In genomic region chr10:4673279-4674040, GRCh38 we compare ENCODE assay signal across 30 cellular contexts.
DNase-seq lines count a peak whose midpoint lies in the region; ATAC-seq, FAIRE-seq and TF ChIP-seq lines count a peak whose summit lies in the region.
"Had no signal": no experiment of that assay in that cellular context is flagged by ENCODE, and none has a peak within 500 bp of the region (broad histone marks: within the 10 kb centered on the region; RNA-seq: fewer than 3 reads in every experiment).

No MANE protein-coding gene starts in this region.

- H3K9me3 Mint-ChIP-seq in activated T-helper 17 cell treated with anti-CD3 and anti-CD28 coated beads, Interleukin-2, amount 50 U/mL, for 72 hours, result no peaks in the 10 kb centered on the region
- H3K9me3 Mint-ChIP-seq: activated naive CD8-positive, alpha-beta T cell treated with anti-CD3 and anti-CD28 coated beads, Interleukin-2, amount 10 ng/mL, durations not matched to agents 7 days and 5 days; endodermal cell had no signal

- no peak for TF ChIP-seq CTCF in D721Med (IDR thresholded peaks at IDR 0.05; ENCODE audit: insufficient read depth, missing control alignments)
- TF ChIP-seq CTCF in foreskin keratinocyte (conservative IDR thresholded peaks at IDR 0.05), result no peak
- TF ChIP-seq CTCF in gastrocnemius medialis (IDR thresholded peaks at IDR 0.05 in 4 of 5, conservative IDR thresholded peaks at IDR 0.05 in 1 of 5), result no peak

- no peak overlapping the region for H3K27ac Mint-ChIP-seq in activated T-helper 17 cell treated with anti-CD3 and anti-CD28 coated beads, Interleukin-2, amount 50 U/mL, for 72 hours
- H3K27ac Mint-ChIP-seq: activated naive CD8-positive, alpha-beta T cell treated with anti-CD3 and anti-CD28 coated beads, Interleukin-2, amount 10 ng/mL, durations not matched to agents 7 days and 5 days; activated T-cell treated with anti-CD3 and anti-CD28 coated beads, Interleukin-2, amount 50 U/mL, for 24 hours; dendritic cell treated with granulocyte-macrophage colony-stimulating factor and Interleukin-4, amounts not matched to agents 40 ng/mL and 50 ng/mL, for 4 days; endodermal cell; IgD-negative memory B cell; immature natural killer cell; type B pancreatic cell had no signal

- peaks cover 20% of the 10 kb centered on the region for H3K27me3 Mint-ChIP-seq in activated T-helper 17 cell treated with anti-CD3 and anti-CD28 coated beads, Interleukin-2, amount 50 U/mL, for 72 hours
- H3K27me3 Mint-ChIP-seq: type B pancreatic cell had no signal

- peak; percentile 48 for FAIRE-seq in D721Med (lab: Jason Lieb, UNC)

- H3K4me1 ChIP-seq in SJSA1 (replicated peaks) (peaks cover 45% of the 10 kb centered on the region), foreskin keratinocyte (peaks cover 52% of the 10 kb centered on the region), gastrocnemius medialis (peaks cover 17 to 33% of the 10 kb centered on the region in 2 donors)

- ATAC-seq in foreskin keratinocyte (no peak), gastrocnemius medialis (no peak), HG03196 (IDR thresholded peaks at IDR 0.05; ENCODE audit: unreplicated experiment) (no peak), GM21423 (IDR thresholded peaks at IDR 0.05; ENCODE audit: unreplicated experiment) (no peak)
- no peak for ATAC-seq in activated T-helper 17 cell treated with anti-CD3 and anti-CD28 coated beads, Interleukin-2, amount 50 U/mL, for 72 hours (replicated peaks)
- ATAC-seq: left colon, right lobe of liver had no signal

- no peaks in the 10 kb centered on the region for H3K36me3 ChIP-seq in SJSA1
- H3K36me3 ChIP-seq in gastrocnemius medialis, result no peaks in the 10 kb centered on the region
- H3K36me3 ChIP-seq: Peyer's patch, right lobe of liver had no signal

- H3K4me1 Mint-ChIP-seq in activated T-helper 17 cell treated with anti-CD3 and anti-CD28 coated beads, Interleukin-2, amount 50 U/mL, for 72 hours, result no peaks in the 10 kb centered on the region
- H3K4me1 Mint-ChIP-seq: activated naive CD8-positive, alpha-beta T cell treated with anti-CD3 and anti-CD28 coated beads, Interleukin-2, amount 10 ng/mL, durations not matched to agents 7 days and 5 days; endodermal cell; IgD-negative memory B cell; immature natural killer cell had no signal

- H3K36me3 Mint-ChIP-seq in activated T-helper 17 cell treated with anti-CD3 and anti-CD28 coated beads, Interleukin-2, amount 50 U/mL, for 72 hours (ENCODE audit: low read depth), result no peaks in the 10 kb centered on the region
- H3K36me3 Mint-ChIP-seq: activated naive CD8-positive, alpha-beta T cell treated with anti-CD3 and anti-CD28 coated beads, Interleukin-2, amount 10 ng/mL, durations not matched to agents 7 days and 5 days; IgD-negative memory B cell; immature natural killer cell; type B pancreatic cell had no signal

- DNase-seq in D721Med (ENCODE audit: insufficient read length, low spot score), result no peak
- DNase-seq in SJSA1 (ENCODE audit: low read depth in 1 of 2, low spot score in 2 of 2), result no peak
- no peak for DNase-seq in foreskin keratinocyte
- DNase-seq in gastrocnemius medialis, result no peak
- DNase-seq in central memory CD4-positive, alpha-beta T cell, result no peak
- DNase-seq: activated gamma-delta T cell; activated naive CD8-positive, alpha-beta T cell treated with anti-CD3 and anti-CD28 coated beads, Interleukin-2, amount 10 ng/mL, durations not matched to agents 7 days and 5 days; activated T-cell treated with anti-CD3 and anti-CD28 coated beads, Interleukin-2, amount 50 U/mL, for 24 hours; aorta; C1 segment of cervical spinal cord; caudate nucleus; COR-L47; DMS79 treated with DMSO at 0.1 percent for 48 hours; endodermal cell; GDM1; hypothalamus; immature natural killer cell; left colon; NCI-H1694; Peyer's patch; right lobe of liver; SHP77 treated with DMSO at 0.1 percent for 48 hours; stimulated activated CD4-positive, alpha-beta T cell treated with anti-CD3 and anti-CD28 coated beads, Interleukin-4, amount 100 ng/mL, for 4 hours; SW 1271 had no signal

- H3K9me3 ChIP-seq in SJSA1 (replicated peaks), result no peaks in the 10 kb centered on the region
- H3K9me3 ChIP-seq in gastrocnemius medialis, result no peaks in the 10 kb centered on the region
- H3K9me3 ChIP-seq: Peyer's patch, right lobe of liver had no signal

- no peak for TF ChIP-seq POLR2A in gastrocnemius medialis (IDR thresholded peaks at IDR 0.05)

- H3K27me3 ChIP-seq in SJSA1 (replicated peaks), result no peaks in the 10 kb centered on the region
- no peaks in the 10 kb centered on the region for H3K27me3 ChIP-seq in foreskin keratinocyte
- H3K27me3 ChIP-seq in gastrocnemius medialis, result no peaks in the 10 kb centered on the region
- H3K27me3 ChIP-seq: Peyer's patch, right lobe of liver had no signal

- no peak overlapping the region for H3K4me3 Mint-ChIP-seq in activated T-helper 17 cell treated with anti-CD3 and anti-CD28 coated beads, Interleukin-2, amount 50 U/mL, for 72 hours
- H3K4me3 Mint-ChIP-seq: activated naive CD8-positive, alpha-beta T cell treated with anti-CD3 and anti-CD28 coated beads, Interleukin-2, amount 10 ng/mL, durations not matched to agents 7 days and 5 days; activated T-cell treated with anti-CD3 and anti-CD28 coated beads, Interleukin-2, amount 50 U/mL, for 24 hours; dendritic cell treated with granulocyte-macrophage colony-stimulating factor and Interleukin-4, amounts not matched to agents 40 ng/mL and 50 ng/mL, for 4 days; endodermal cell; IgD-negative memory B cell; immature natural killer cell; type B pancreatic cell had no signal

- in situ Hi-C loops in gastrocnemius medialis (cut with MboI; ENCODE audit: low sequenced_read_pairs in 4 of 4), result loop anchor here (10.0 to 25.0 kb wide), 5 partner anchors 861 to 1514 kb away; no protein-coding TSS in a partner anchor

- intact Hi-C loops in gastrocnemius medialis (cut with DNase I; ENCODE audit: low total_unique reads), result no loop called here

- H3K4me3 ChIP-seq in SJSA1 (no peak overlapping the region), gastrocnemius medialis (no peak overlapping the region)
- H3K4me3 ChIP-seq: Peyer's patch, right lobe of liver had no signal

- H3K27ac ChIP-seq in SJSA1 (peak overlapping the region; percentile 88), foreskin keratinocyte (peak overlapping the region; percentile 97), gastrocnemius medialis (peak overlapping the region in 3 of 4 donors; percentile 24 to 95 (median 67))
- H3K27ac ChIP-seq: Peyer's patch, right lobe of liver had no signal
